8 cellular contexts compared by ENCODE assay signal in genomic region chr5:90408571-90409317, GRCh38. TPM values are rescaled to one million over a fixed set of nuclear protein-coding genes. Genes with fewer than 3 reads are reported as not detected.
DNase-seq lines count a peak whose midpoint lies in the region; ATAC-seq and TF ChIP-seq lines count a peak whose summit lies in the region.

No MANE protein-coding gene starts in this region.

- peaks cover 17% of the 10 kb centered on the region for H3K36me3 ChIP-seq in Panc1 (ENCODE audit: control insufficient read depth, insufficient read depth, low read length)
- peaks cover 0 to 15% of the 10 kb centered on the region in 2 donors for H3K36me3 ChIP-seq in gastroesophageal sphincter
- peaks cover 0 to 29% (median 3%) of the 10 kb centered on the region in 5 donors for H3K36me3 ChIP-seq in subcutaneous abdominal adipose tissue (ENCODE audit: control insufficient read depth in 5 of 5, insufficient read depth in 5 of 5, low read length in 5 of 5)

- peak overlapping the region; percentile 62 for H3K4me3 ChIP-seq in GM12865 (ENCODE audit: low read depth, low read length)
- peak overlapping the region; percentile 91 to 99 for H3K4me3 ChIP-seq in Panc1 (ENCODE audit: low read depth in 2 of 2, low read length in 2 of 2)
- peak overlapping the region; percentile 73 to 91 for H3K4me3 ChIP-seq in gastroesophageal sphincter
- H3K4me3 ChIP-seq in subcutaneous abdominal adipose tissue (ENCODE audit: low read depth in 1 of 5, low read length in 5 of 5): peak overlapping the region; percentile 86 to 99 (median 98)

- DNase-seq in GM12865 (ENCODE audit: low read depth): peak; percentile 1
- no peak for DNase-seq in Panc1 (ENCODE audit: low read depth, low spot score)
- no peak for DNase-seq in NCI-H1436 (lab: John Stamatoyannopoulos, UW)
- no peak for DNase-seq in hepatic stellate cell (ENCODE audit: low spot score)
- no peak for DNase-seq in activated T-cell treated with anti-CD3 and anti-CD28 coated beads, Interleukin-2, amount 50 U/mL, for 4 hours

- H3K36me3 Mint-ChIP-seq in activated T-cell treated with anti-CD3 and anti-CD28 coated beads, Interleukin-2, amount 50 U/mL, for 4 hours (ENCODE audit: insufficient read depth): peaks cover 16% of the 10 kb centered on the region

- H3K9me3 Mint-ChIP-seq in activated T-cell treated with anti-CD3 and anti-CD28 coated beads, Interleukin-2, amount 50 U/mL, for 4 hours: no peaks in the 10 kb centered on the region

- H3K4me1 ChIP-seq in Panc1 (ENCODE audit: control insufficient read depth, insufficient read depth, low read length) (peaks cover 30% of the 10 kb centered on the region), gastroesophageal sphincter (peaks cover 0 to 23% (median 9%) of the 10 kb centered on the region in 3 donors), subcutaneous abdominal adipose tissue (ENCODE audit: control insufficient read depth in 5 of 5, insufficient read depth in 5 of 5, low read length in 5 of 5) (peaks cover 0 to 18% (median 15%) of the 10 kb centered on the region in 5 donors)

- POLR2A ChIA-PET in Panc1 (lab: Charles Lee): no interaction called here

- 12 to 13% methylated on average over 10 to 14 of the region's 14 CpGs for WGBS in gastroesophageal sphincter (ENCODE audit: low coverage in 1 of 2), 2 donors

- intact Hi-C loops in Panc1 (cut with micrococcal nuclease; ENCODE audit: unreplicated experiment): no loop called here

- in situ Hi-C loops in Panc1 (cut with HindIII; ENCODE audit: low pct_unique_long_range_greater_than_20kb, low sequenced_read_pairs): no loop called here

- TSS peak; percentile 69 for BruUV-seq in Panc1 (replicated peaks; lab: Mats Ljungman, UMichigan)

- ATAC-seq in HG02571 (IDR thresholded peaks at IDR 0.05; ENCODE audit: unreplicated experiment): peak; percentile 0
- ATAC-seq in Panc1: no peak
- ATAC-seq in gastroesophageal sphincter: no peak
- ATAC-seq in activated T-cell treated with anti-CD3 and anti-CD28 coated beads, Interleukin-2, amount 50 U/mL, for 4 hours: no peak

- no peak for TF ChIP-seq CTCF in GM12865 (IDR thresholded peaks at IDR 0.05; ENCODE audit: insufficient read depth, low read depth, low read length, missing control alignments)
- no peak for TF ChIP-seq CTCF in Panc1 (IDR thresholded peaks at IDR 0.05)
- no peak for TF ChIP-seq CTCF in gastroesophageal sphincter (IDR thresholded peaks at IDR 0.05)

- H3K27me3 ChIP-seq in Panc1 (ENCODE audit: control insufficient read depth, insufficient read depth, low read length): no peaks in the 10 kb centered on the region
- H3K27me3 ChIP-seq in gastroesophageal sphincter: no peaks in the 10 kb centered on the region
- no peaks in the 10 kb centered on the region for H3K27me3 ChIP-seq in subcutaneous abdominal adipose tissue (ENCODE audit: control insufficient read depth in 5 of 5, insufficient read depth in 4 of 5, low read length in 5 of 5)

- peak overlapping the region; percentile 98 for H3K27ac ChIP-seq in Panc1 (ENCODE audit: low read length)
- peak overlapping the region; percentile 95 to 98 (median 96) for H3K27ac ChIP-seq in gastroesophageal sphincter
- H3K27ac ChIP-seq in subcutaneous abdominal adipose tissue (ENCODE audit: low read depth, low read length): peak overlapping the region; percentile 96

- H3K27me3 Mint-ChIP-seq in activated T-cell treated with anti-CD3 and anti-CD28 coated beads, Interleukin-2, amount 50 U/mL, for 4 hours (ENCODE audit: low read depth): no peaks in the 10 kb centered on the region

- CTCF ChIA-PET in Panc1 (lab: Charles Lee): no interaction called here

- no peak for TF ChIP-seq EP300 in gastroesophageal sphincter (IDR thresholded peaks at IDR 0.05)

- H3K4me3 Mint-ChIP-seq in activated T-cell treated with anti-CD3 and anti-CD28 coated beads, Interleukin-2, amount 50 U/mL, for 4 hours: no peak overlapping the region

- peak overlapping the region; percentile 75 to 99 (median 92) for H3K9ac ChIP-seq in subcutaneous abdominal adipose tissue (ENCODE audit: low read length in 5 of 5)

- H3K9me3 ChIP-seq in Panc1 (ENCODE audit: control insufficient read depth, insufficient read depth, low read depth, low read length) (no peaks in the 10 kb centered on the region), gastroesophageal sphincter (no peaks in the 10 kb centered on the region), subcutaneous abdominal adipose tissue (ENCODE audit: control insufficient read depth in 5 of 5, low read length in 5 of 5) (no peaks in the 10 kb centered on the region)

- peaks cover 14% of the 10 kb centered on the region for H3K4me1 Mint-ChIP-seq in activated T-cell treated with anti-CD3 and anti-CD28 coated beads, Interleukin-2, amount 50 U/mL, for 4 hours (ENCODE audit: low read depth)

- no peak for TF ChIP-seq POLR2A in gastroesophageal sphincter (IDR thresholded peaks at IDR 0.05)

RNA-seq across cellular contexts. Expression of gene CETN3, which starts 0.8 kb away (rescaled TPM):
- 30.6 TPM for total RNA-seq in Panc1 (2021; ENCODE audit: unreplicated experiment)
- polyA plus RNA-seq in Panc1 (2012; ENCODE audit: insufficient read length): 13.4 TPM
- 10 to 100 TPM in 1 of 4 donors, 1 to 10 TPM in 3; 7.5 to 16.0 (median 8.7) TPM for total RNA-seq in gastroesophageal sphincter
- 10 to 100 TPM; 28.4 to 33.6 (median 32.4) TPM for total RNA-seq in activated T-cell treated with anti-CD3 and anti-CD28 coated beads, Interleukin-2, amount 50 U/mL, for 4 hours
